23 cellular contexts compared by ENCODE assay signal in the genomic region with DNA sequence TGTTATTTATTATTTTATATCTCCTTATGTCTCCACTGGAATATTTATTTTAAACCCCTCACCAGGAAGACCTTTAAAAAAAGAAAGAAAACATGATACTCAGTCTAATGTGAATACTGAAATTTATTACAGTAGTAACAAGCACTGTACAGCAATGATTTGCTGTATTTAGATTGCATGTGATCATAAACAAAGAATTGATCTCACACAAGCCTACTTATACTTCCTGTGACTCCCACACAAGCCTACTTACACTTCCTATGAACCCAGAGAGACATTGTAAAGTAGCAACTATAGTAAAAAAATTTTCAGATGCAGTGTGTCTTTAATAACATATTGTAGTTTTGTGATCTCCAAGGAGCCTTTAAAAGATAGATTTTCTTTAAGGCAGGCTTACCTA.
"Had no signal": no experiment of that assay in that cellular context is flagged by ENCODE, and none has a peak within 500 bp of the region (broad histone marks: within the 10 kb centered on the region; RNA-seq: fewer than 3 reads in every experiment).

No MANE protein-coding gene starts in this region.

- H3K27ac ChIP-seq: left lung, neutrophil, pancreas, psoas muscle, right atrium auricular region, spleen, tibial artery had no signal

- H3K4me3 ChIP-seq: left lung, lung, pancreas, psoas muscle, right atrium auricular region, spleen, tibial artery had no signal

- DNase-seq: activated CD4-positive, alpha-beta memory T cell treated with anti-CD3 and anti-CD28 coated beads for 36 hours; activated CD4-positive, alpha-beta T cell treated with anti-CD3 and anti-CD28 coated beads for 48 hours; activated effector memory CD4-positive, alpha-beta T cell treated with anti-CD3 and anti-CD28 coated beads, Interleukin-2, amount 50 U/mL, for 16 hours; activated naive CD4-positive, alpha-beta T cell treated with anti-CD3 and anti-CD28 coated beads, Interleukin-2, amount 10 ng/mL, durations not matched to agents 7 days and 5 days; activated T-cell treated with anti-CD3 and anti-CD28 coated beads, Interleukin-2, amount 50 U/mL, for 72 hours; amygdala; cerebellar nuclear complex; cortex of kidney; foreskin fibroblast; left lung; midbrain; natural killer cell; pancreas; psoas muscle; spleen; stimulated activated CD4-positive, alpha-beta T cell treated with anti-CD3 and anti-CD28 coated beads, Interleukin-4, amount 100 ng/mL, for 24 hours; stimulated activated naive CD4-positive, alpha-beta T cell treated with Interleukin-2 at 50 U/mL for 16 hours; substantia nigra; T-helper 2 cell; tibial artery had no signal

- FAIRE-seq: pancreas had no signal

- H3K4me1 ChIP-seq: left lung, pancreas, psoas muscle, right atrium auricular region, spleen, tibial artery had no signal

- H3K9me3 ChIP-seq: left lung, neutrophil, pancreas, psoas muscle, right atrium auricular region, spleen, tibial artery had no signal

- H3K36me3 ChIP-seq: left lung, neutrophil, pancreas, right atrium auricular region, spleen, tibial artery had no signal

- ATAC-seq: activated T-cell treated with anti-CD3 and anti-CD28 coated beads, Interleukin-2, amount 50 U/mL, for 72 hours; left lung; natural killer cell; pancreas; psoas muscle had no signal

- H3K27me3 ChIP-seq: left lung, neutrophil, pancreas, right atrium auricular region, spleen, tibial artery had no signal
